Comparison of ENCODE assay signal across 19 cellular contexts in the genomic region with DNA sequence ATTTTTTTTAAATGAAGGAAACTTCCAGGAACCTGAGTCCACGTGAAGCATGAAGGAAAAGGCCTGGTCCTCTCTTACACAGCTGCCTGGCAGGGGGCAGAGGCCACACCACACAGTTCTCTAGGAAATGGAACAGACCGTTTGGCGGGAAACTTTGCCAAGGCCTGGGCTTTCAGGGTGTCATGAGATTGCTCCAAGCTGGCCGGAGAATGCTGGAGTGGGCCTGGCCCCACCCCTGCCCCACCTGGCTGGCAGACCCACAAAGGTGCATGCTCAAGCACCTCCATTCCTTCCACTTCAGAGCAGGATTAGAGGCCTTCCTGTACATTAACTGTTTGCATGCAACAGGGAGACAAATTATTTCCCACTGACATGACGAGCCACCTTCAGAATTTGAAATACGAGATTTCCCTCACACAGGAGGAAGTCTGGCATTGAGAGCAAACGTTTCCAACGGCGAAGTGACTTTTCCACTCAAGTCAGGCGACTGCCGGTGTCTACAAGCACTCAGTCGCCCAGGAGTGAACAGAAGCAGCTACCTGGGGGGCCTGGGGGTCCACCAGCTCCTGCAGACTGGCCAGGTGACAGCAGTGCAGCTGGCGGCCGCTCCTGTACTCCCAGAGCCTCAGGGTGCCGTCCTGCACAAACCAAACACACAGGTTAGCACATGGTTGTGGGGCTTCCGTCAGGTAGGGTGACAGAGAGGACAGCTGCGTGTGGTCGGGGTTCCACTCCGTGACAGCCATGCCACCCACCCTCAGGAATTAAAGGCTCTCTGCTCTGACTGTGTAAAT.
"Had no signal": no experiment of that assay in that cellular context is flagged by ENCODE, and none has a peak within 500 bp of the region (broad histone marks: within the 10 kb centered on the region; RNA-seq: fewer than 3 reads in every experiment).

No MANE protein-coding gene starts in this region.

- ATAC-seq: activated CD4-positive, alpha-beta T cell treated with anti-CD3 and anti-CD28 coated beads for 36 hours; left lobe of liver; pancreas; right lobe of liver had no signal

- DNase-seq: activated CD4-positive, alpha-beta T cell treated with anti-CD3 and anti-CD28 coated beads for 36 hours; activated CD4-positive, alpha-beta T cell treated with anti-CD3 and anti-CD28 coated beads, Interleukin-2, amount 50 U/mL, for 48 hours; activated T-cell treated with anti-CD3 and anti-CD28 coated beads for 4 hours; dermis blood vessel endothelial cell; effector memory CD4-positive, alpha-beta T cell; foreskin fibroblast; hypothalamus; right lobe of liver; small intestine; stimulated activated CD4-positive, alpha-beta T cell treated with anti-CD3 and anti-CD28 coated beads, Interleukin-4, amount 100 ng/mL, for 1 hour; stomach; SW 1271 had no signal

- H3K9me3 Mint-ChIP-seq: memory B cell, type B pancreatic cell had no signal

- FAIRE-seq: keratinocyte, pancreas, small intestine had no signal

- H3K4me1 Mint-ChIP-seq: activated CD4-positive, alpha-beta T cell treated with anti-CD3 and anti-CD28 coated beads for 36 hours had no signal

- H3K27ac Mint-ChIP-seq: activated CD4-positive, alpha-beta T cell treated with anti-CD3 and anti-CD28 coated beads for 36 hours; activated naive CD8-positive, alpha-beta T cell; memory B cell; type B pancreatic cell had no signal

- H3K4me1 ChIP-seq: pancreas, right lobe of liver, stomach had no signal

- H3K4me3 Mint-ChIP-seq: activated CD4-positive, alpha-beta T cell treated with anti-CD3 and anti-CD28 coated beads for 36 hours; activated naive CD8-positive, alpha-beta T cell; memory B cell; type B pancreatic cell had no signal

- H3K4me3 ChIP-seq: cardiac muscle cell, pancreas, right lobe of liver, stomach had no signal

- H3K9me3 ChIP-seq: pancreas, right lobe of liver, stomach had no signal

- H3K27me3 Mint-ChIP-seq: activated CD4-positive, alpha-beta T cell treated with anti-CD3 and anti-CD28 coated beads for 36 hours; activated naive CD8-positive, alpha-beta T cell; memory B cell; type B pancreatic cell had no signal

- H3K27me3 ChIP-seq: cardiac muscle cell, pancreas, right lobe of liver, stomach had no signal

- H3K27ac ChIP-seq: cardiac muscle cell, pancreas, right lobe of liver, stomach had no signal
